In genomic region chr19:43739419-43739818, GRCh38 we compare ENCODE assay signal across 16 cellular contexts. TPM values are rescaled to one million over a fixed set of nuclear protein-coding genes. Genes with fewer than 3 reads are reported as not detected.
DNase-seq lines count a peak whose midpoint lies in the region; ATAC-seq and TF ChIP-seq lines count a peak whose summit lies in the region.
"Had no signal": no experiment of that assay in that cellular context is flagged by ENCODE, and none has a peak within 500 bp of the region (broad histone marks: within the 10 kb centered on the region; RNA-seq: fewer than 3 reads in every experiment).

No MANE protein-coding gene starts in this region.

- ATAC-seq in effector memory CD8-positive, alpha-beta T cell (replicated peaks): no peak
- ATAC-seq in natural killer cell: no peak

- no peak overlapping the region for H2BK5ac ChIP-seq in mesendoderm (ENCODE audit: low read length)

- TF ChIP-seq CTCF in natural killer cell (IDR thresholded peaks at IDR 0.05): no peak

- intact Hi-C loops in natural killer cell (cut with micrococcal nuclease): no loop called here

- peak overlapping the region in 1 of 2 donors; percentile 11 for H3K4me3 Mint-ChIP-seq in effector memory CD8-positive, alpha-beta T cell
- H3K4me3 Mint-ChIP-seq in natural killer cell: no peak overlapping the region
- H3K4me3 Mint-ChIP-seq: activated naive CD8-positive, alpha-beta T cell treated with anti-CD3 and anti-CD28 coated beads for 36 hours had no signal

- H3K4me1 Mint-ChIP-seq in effector memory CD8-positive, alpha-beta T cell (ENCODE audit: low read depth in 2 of 2): peaks cover 4 to 21% of the 10 kb centered on the region in 2 donors
- peaks cover 6 to 7% of the 10 kb centered on the region in 2 donors for H3K4me1 Mint-ChIP-seq in natural killer cell
- H3K4me1 Mint-ChIP-seq: activated naive CD8-positive, alpha-beta T cell treated with anti-CD3 and anti-CD28 coated beads for 36 hours had no signal

- H3K23ac ChIP-seq in mesendoderm (ENCODE audit: low read length): no peak overlapping the region

- H2AK5ac ChIP-seq in mesendoderm (ENCODE audit: low read length): no peak overlapping the region

- H3K4me2 ChIP-seq in mesendoderm (ENCODE audit: low read length): no peak overlapping the region

- H3K27me3 ChIP-seq in mesendoderm (ENCODE audit: insufficient read depth, low read length, poor library complexity): no peaks in the 10 kb centered on the region

- H3K27ac ChIP-seq in mesendoderm (ENCODE audit: low read depth, low read length): no peak overlapping the region

- no CpG with 5 or more reads among the region's 9 CpGs for WGBS in mesendoderm (ENCODE audit: extremely low coverage, insufficient coverage, low lambda C conversion rate)

- H2BK120ac ChIP-seq in mesendoderm (ENCODE audit: low read depth, low read length): no peak overlapping the region

- no peak overlapping the region for H3K56ac ChIP-seq in mesendoderm (ENCODE audit: low read length)

- no peak overlapping the region for H3K4me3 ChIP-seq in mesendoderm (ENCODE audit: low read length)

- H4K5ac ChIP-seq in mesendoderm (ENCODE audit: low read length): no peak overlapping the region

- no peak overlapping the region for H3K4ac ChIP-seq in mesendoderm (ENCODE audit: low read depth, low read length)

- DNase-seq in A172 (ENCODE audit: low spot score) (peak; percentile 54), OCI-M1 (lab: John Stamatoyannopoulos, UW) (peak; percentile 10), natural killer cell (no peak), mesendoderm (no peak), UCSD-AML1 (lab: John Stamatoyannopoulos, UW; ENCODE audit: unreplicated experiment) (no peak), D341Med (ENCODE audit: low spot score) (no peak), NCI-H2107 (lab: John Stamatoyannopoulos, UW) (no peak)
- DNase-seq in effector memory CD8-positive, alpha-beta T cell: no peak
- DNase-seq: activated naive CD8-positive, alpha-beta T cell treated with anti-CD3 and anti-CD28 coated beads for 36 hours; NCI-H1436 treated with DMSO at 0.1 percent for 48 hours; NCI-H345; posterior cingulate gyrus; stimulated activated CD4-positive, alpha-beta T cell treated with anti-CD3 and anti-CD28 coated beads, Interleukin-15, amount 100 ng/mL, for 24 hours had no signal

- H3K18ac ChIP-seq in mesendoderm (ENCODE audit: low read length): no peak overlapping the region

- peak overlapping the region; percentile 78 to 87 for H3K27ac Mint-ChIP-seq in effector memory CD8-positive, alpha-beta T cell
- H3K27ac Mint-ChIP-seq in natural killer cell: peak overlapping the region; percentile 64 to 73

- no peaks in the 10 kb centered on the region for H3K79me2 ChIP-seq in mesendoderm (ENCODE audit: control insufficient read depth, insufficient read depth, low read length)

- H4K8ac ChIP-seq in mesendoderm (ENCODE audit: low read depth, low read length): no peak overlapping the region

- no peaks in the 10 kb centered on the region for H3K79me1 ChIP-seq in mesendoderm (ENCODE audit: low read length)

- no peaks in the 10 kb centered on the region for H3K27me3 Mint-ChIP-seq in effector memory CD8-positive, alpha-beta T cell
- no peaks in the 10 kb centered on the region for H3K27me3 Mint-ChIP-seq in natural killer cell (ENCODE audit: low read depth in 2 of 2)
- H3K27me3 Mint-ChIP-seq: activated naive CD8-positive, alpha-beta T cell treated with anti-CD3 and anti-CD28 coated beads for 36 hours had no signal

- no peak overlapping the region for H2BK15ac ChIP-seq in mesendoderm (replicated peaks; ENCODE audit: low read depth)

- no peaks in the 10 kb centered on the region for H3K4me1 ChIP-seq in mesendoderm (ENCODE audit: control insufficient read depth, low read depth, low read length)

- no peak overlapping the region for H3K9ac ChIP-seq in mesendoderm (ENCODE audit: low read length)

- no peaks in the 10 kb centered on the region for H3K9me3 Mint-ChIP-seq in effector memory CD8-positive, alpha-beta T cell
- H3K9me3 Mint-ChIP-seq in natural killer cell: no peaks in the 10 kb centered on the region
- H3K9me3 Mint-ChIP-seq: activated naive CD8-positive, alpha-beta T cell treated with anti-CD3 and anti-CD28 coated beads for 36 hours had no signal

- H3K36me3 ChIP-seq in mesendoderm (ENCODE audit: control insufficient read depth, insufficient read depth, low read length): peaks cover 6% of the 10 kb centered on the region

- H3K36me3 Mint-ChIP-seq in effector memory CD8-positive, alpha-beta T cell (ENCODE audit: insufficient read depth): peaks cover 50% of the 10 kb centered on the region
- H3K36me3 Mint-ChIP-seq in natural killer cell: peaks cover 18% of the 10 kb centered on the region

RNA-seq across cellular contexts. Expression of gene SMG9, which starts 15.3 kb away (rescaled TPM):
- 15.9 and 23.1 TPM in 2 replicates for total RNA-seq in A172 (2014; rRNA removed; shearing (Covaris generic))
- 10 to 100 TPM; 23.3 to 37.4 (median 28.3) TPM for total RNA-seq in natural killer cell
- polyA plus RNA-seq in mesendoderm (2013, experiment 1 of 2): 12.2 TPM
- polyA plus RNA-seq in mesendoderm (2013, experiment 2 of 2): 11.9 TPM

RNA-seq across cellular contexts. Expression of gene IRGC, which starts 23.5 kb away (rescaled TPM):
- not detected in 2 replicates for total RNA-seq in A172 (2014; rRNA removed; shearing (Covaris generic))
- not detected for total RNA-seq in natural killer cell
- not detected for polyA plus RNA-seq in mesendoderm (2013, experiment 1 of 2)
- polyA plus RNA-seq in mesendoderm (2013, experiment 2 of 2): not detected
- total RNA-seq: activated naive CD8-positive, alpha-beta T cell treated with anti-CD3 and anti-CD28 coated beads for 36 hours; cardiac septum; mononuclear cell; temporal lobe had no signal

RNA-seq across cellular contexts. Expression of gene KCNN4, which starts 41.4 kb away (rescaled TPM):
- 57.6 and 68.6 TPM in 2 replicates for total RNA-seq in A172 (2014; rRNA removed; shearing (Covaris generic))
- total RNA-seq in natural killer cell: 1 to 10 TPM in 2 of 3 donors, under 1 TPM in 1; 0.72 to 7.1 (median 1.4) TPM
- polyA plus RNA-seq in mesendoderm (2013, experiment 1 of 2): not detected
- 0.04 TPM for polyA plus RNA-seq in mesendoderm (2013, experiment 2 of 2)

Comparison
In these comparisons a context has a peak if more than half of its experiments do, and no peak if none do; other contexts are left out.
1. DNase-seq: peak in A172 (single experiment) and OCI-M1 (single experiment); none in effector memory CD8-positive, alpha-beta T cell (0 of 3), natural killer cell (single experiment), mesendoderm (single experiment), UCSD-AML1 (single experiment), D341Med (single experiment) and NCI-H2107 (single experiment).